Comparison of ENCODE assay signal across 9 cellular contexts in the genomic region with DNA sequence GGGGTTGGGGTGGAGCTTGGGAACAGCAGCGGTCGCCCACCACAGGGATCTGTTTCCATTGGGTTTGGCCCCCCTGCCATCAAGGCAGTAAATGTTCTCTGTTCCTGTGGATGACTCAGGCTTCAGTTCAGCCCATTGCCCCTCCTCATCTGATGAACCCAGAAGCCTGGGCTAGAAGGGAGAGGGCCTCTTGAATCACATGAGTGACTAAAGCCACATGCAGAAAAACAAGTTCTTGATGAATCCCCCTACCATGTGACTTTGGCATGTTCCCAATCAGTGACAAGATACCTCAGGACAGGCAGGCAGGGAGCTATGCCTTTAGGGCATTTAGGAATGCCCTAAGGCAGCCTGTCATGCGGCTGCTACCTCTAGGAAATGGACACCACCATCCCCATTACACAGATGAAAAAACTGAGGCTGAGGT. TPM values are rescaled to one million over a fixed set of nuclear protein-coding genes. Genes with fewer than 3 reads are reported as not detected.
DNase-seq lines count a peak whose midpoint lies in the region; TF ChIP-seq lines count a peak whose summit lies in the region.
"Had no signal": no experiment of that assay in that cellular context is flagged by ENCODE, and none has a peak within 500 bp of the region (broad histone marks: within the 10 kb centered on the region; RNA-seq: fewer than 3 reads in every experiment).

No MANE protein-coding gene starts in this region.

- H3K9me3 Mint-ChIP-seq in nephron, result no peaks in the 10 kb centered on the region
- H3K9me3 Mint-ChIP-seq: T-helper 1 cell treated with Interleukin-12 subunit alpha and Interleukin-12 subunit beta and Interleukin-4 antibody, amounts not matched to agents 30 μg/mL and 1 μg/mL, for 36 hours had no signal

- CTCF ChIA-PET in AG04449 (lab: Yijun Ruan, JAX), result interaction anchor here (0.6 to 6.1 kb wide), 32 partner anchors 8 to 502 kb away, joined by 3 to 112 read pairs (median 4); no protein-coding TSS in a partner anchor

- DNase-seq in AG04449 (ENCODE audit: low read depth, low spot score) (peak; percentile 41), LHCN-M2 (ENCODE audit: low read depth) (peak; percentile 82), dermis microvascular lymphatic vessel endothelial cell (ENCODE audit: low read depth in 2 of 2) (peak; percentile 44 to 87), NCI-H1417 treated with DMSO at 0.1 percent for 48 hours (lab: John Stamatoyannopoulos, UW) (no peak), superior temporal gyrus (ENCODE audit: extremely low spot score) (no peak), KBM-7 (no peak), COR-L47 (lab: John Stamatoyannopoulos, UW) (no peak)

- H3K4me1 Mint-ChIP-seq in nephron, result peaks cover 66% of the 10 kb centered on the region

- TF ChIP-seq CTCF in AG04449 (IDR thresholded peaks at IDR 0.05; ENCODE audit: insufficient read depth, low read length, missing control alignments) (no peak), nephron (IDR thresholded peaks at IDR 0.05; ENCODE audit: unreplicated experiment in 3 of 3) (no peak)

- H3K27ac Mint-ChIP-seq in nephron, result no peak overlapping the region
- H3K27ac Mint-ChIP-seq: T-helper 1 cell treated with Interleukin-12 subunit alpha and Interleukin-12 subunit beta and Interleukin-4 antibody, amounts not matched to agents 30 μg/mL and 1 μg/mL, for 36 hours had no signal

- peaks cover 6% of the 10 kb centered on the region for H3K36me3 Mint-ChIP-seq in nephron (ENCODE audit: low read depth)

- POLR2A ChIA-PET in AG04449 (lab: Yijun Ruan, JAX), result interaction anchor here (0.6 kb wide), 1 partner anchor 355 kb away, joined by 3 read pairs; no protein-coding TSS in a partner anchor

- in situ Hi-C loops in KBM-7 (cut with MboI; ENCODE audit: low pct_unique_long_range_greater_than_20kb, low sequenced_read_pairs), result no loop called here

- H3K4me3 ChIP-seq in AG04449 (ENCODE audit: low read depth, low read length), result no peak overlapping the region; the same call in 1 of the 2 replicates

- H3K4me3 Mint-ChIP-seq in nephron, result peak overlapping the region; percentile 83 to 89 (median 87)
- H3K4me3 Mint-ChIP-seq: T-helper 1 cell treated with Interleukin-12 subunit alpha and Interleukin-12 subunit beta and Interleukin-4 antibody, amounts not matched to agents 30 μg/mL and 1 μg/mL, for 36 hours had no signal

- H3K27me3 Mint-ChIP-seq in nephron (ENCODE audit: low read depth), result no peaks in the 10 kb centered on the region

RNA-seq across cellular contexts. Expression of gene SH3PXD2B, which starts 2.5 kb away (rescaled TPM):
- total RNA-seq in LHCN-M2 (2014; rRNA removed) (23.1 and 25.9 TPM in 2 replicates), dermis microvascular lymphatic vessel endothelial cell (12.5 and 24.3 TPM in 2 replicates)
- 36.7 TPM for polyA plus RNA-seq in LHCN-M2 (2012)

Comparison
In these comparisons a context has a peak if more than half of its experiments do, and no peak if none do; other contexts are left out.
1. DNase-seq: peak in AG04449 (single experiment), LHCN-M2 (single experiment) and dermis microvascular lymphatic vessel endothelial cell (2 of 2); none in NCI-H1417 treated with DMSO at 0.1 percent for 48 hours (single experiment), superior temporal gyrus (single experiment), KBM-7 (single experiment) and COR-L47 (single experiment).